9 cellular contexts compared by ENCODE assay signal in the genomic region with DNA sequence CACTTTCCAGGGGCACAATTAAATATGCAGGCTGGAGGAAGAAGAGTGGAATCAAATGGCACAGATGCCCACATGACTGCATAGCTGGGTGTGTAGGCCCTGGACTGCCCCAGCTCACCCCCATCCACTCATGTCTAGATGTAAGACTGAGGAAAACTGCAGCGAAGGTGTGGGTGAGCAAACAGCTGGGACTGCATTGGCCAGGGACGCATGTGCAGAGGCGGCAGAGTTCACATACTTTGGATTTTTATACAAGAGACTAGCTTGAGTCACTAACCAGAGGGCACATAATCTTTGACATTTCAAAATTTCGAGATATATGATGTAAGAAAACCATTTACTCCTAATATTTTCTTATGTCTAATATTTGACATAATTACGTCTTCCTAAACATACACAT.
DNase-seq lines count a peak whose midpoint lies in the region; ATAC-seq, FAIRE-seq and TF ChIP-seq lines count a peak whose summit lies in the region.
"Had no signal": no experiment of that assay in that cellular context is flagged by ENCODE, and none has a peak within 500 bp of the region (broad histone marks: within the 10 kb centered on the region; RNA-seq: fewer than 3 reads in every experiment).

No MANE protein-coding gene starts in this region.

- no peaks in the 10 kb centered on the region for H4K20me1 ChIP-seq in keratinocyte (ENCODE audit: control insufficient read depth, extremely low read depth, insufficient read depth, low read length)

- H3K4me3 Mint-ChIP-seq in activated naive CD4-positive, alpha-beta T cell treated with anti-CD3 and anti-CD28 coated beads, Interleukin-2, amount 50 U/mL, for 24 hours = no peak overlapping the region
- no peak overlapping the region for H3K4me3 Mint-ChIP-seq in natural killer cell

- H3K9me3 ChIP-seq in body of pancreas = no peaks in the 10 kb centered on the region
- no peaks in the 10 kb centered on the region for H3K9me3 ChIP-seq in keratinocyte (ENCODE audit: control insufficient read depth, low read depth, low read length)

- ATAC-seq in body of pancreas (peak; percentile 62), left colon (no peak), natural killer cell (no peak)

- FAIRE-seq in keratinocyte (lab: Jason Lieb, UNC) (no peak), urothelium cell line (lab: Jason Lieb, UNC) (peak; percentile 84)

- dilution Hi-C loops in keratinocyte (cut with MboI; ENCODE audit: extremely low pct_ligation_motif_present, low sequenced_read_pairs) = no loop called here

- H3K4me3 ChIP-seq in body of pancreas (no peak overlapping the region), keratinocyte (ENCODE audit: control insufficient read depth in 2 of 3, extremely low read depth in 1 of 3, insufficient read depth in 2 of 3, low read depth in 1 of 3, low read length in 3 of 3) (no peak overlapping the region)

- intact Hi-C loops in body of pancreas (cut with DNase I) (no loop called here), left colon (cut with DNase I, micrococcal nuclease) (no loop called here), natural killer cell (cut with micrococcal nuclease) (no loop called here)

- H3K9me1 ChIP-seq in keratinocyte (ENCODE audit: control insufficient read depth, extremely low read depth, insufficient read depth, low read length) = peaks cover 2% of the 10 kb centered on the region

- H3K4me2 ChIP-seq in keratinocyte (ENCODE audit: control insufficient read depth, extremely low read depth, insufficient read depth, low read depth, low read length) = peak overlapping the region; percentile 0

- H3K36me3 ChIP-seq in body of pancreas (replicated peaks in 1 of 2; ENCODE audit: insufficient read depth in 1 of 2, low read depth in 2 of 2) (no peaks in the 10 kb centered on the region), keratinocyte (ENCODE audit: control insufficient read depth in 2 of 2, extremely low read depth in 1 of 2, insufficient read depth in 2 of 2, low read length in 2 of 2) (no peaks in the 10 kb centered on the region)

- H3K9ac ChIP-seq in keratinocyte (ENCODE audit: control insufficient read depth, extremely low read depth, insufficient read depth, low read length) = no peak overlapping the region

- no peak for DNase-seq in activated naive CD4-positive, alpha-beta T cell treated with Interleukin-2 at 50 U/mL for 16 hours
- DNase-seq in body of pancreas (peak; percentile 22 to 68 (median 41)), keratinocyte (ENCODE audit: low read depth, low spot score) (peak; percentile 46), urothelium cell line (ENCODE audit: low spot score) (peak; percentile 87), SHP77 treated with DMSO at 0.1 percent for 48 hours (lab: John Stamatoyannopoulos, UW) (no peak), left colon (no peak), natural killer cell (no peak)

- H3K27ac ChIP-seq in body of pancreas = peak overlapping the region in 2 of 4 donors; percentile 18 to 42
- peak overlapping the region; percentile 68 for H3K27ac ChIP-seq in keratinocyte (ENCODE audit: control insufficient read depth, insufficient read depth, low read length)

- no peaks in the 10 kb centered on the region for H3K9me3 Mint-ChIP-seq in activated naive CD4-positive, alpha-beta T cell treated with anti-CD3 and anti-CD28 coated beads, Interleukin-2, amount 50 U/mL, for 24 hours
- H3K9me3 Mint-ChIP-seq in natural killer cell = no peaks in the 10 kb centered on the region

- no peak for TF ChIP-seq POLR2A in body of pancreas (IDR thresholded peaks at IDR 0.05)

- H3K4me1 Mint-ChIP-seq in activated naive CD4-positive, alpha-beta T cell treated with anti-CD3 and anti-CD28 coated beads, Interleukin-2, amount 50 U/mL, for 24 hours = peaks cover 14% of the 10 kb centered on the region
- H3K4me1 Mint-ChIP-seq in natural killer cell = peaks cover 7% of the 10 kb centered on the region in 2 donors

- H3K27me3 Mint-ChIP-seq in activated naive CD4-positive, alpha-beta T cell treated with anti-CD3 and anti-CD28 coated beads, Interleukin-2, amount 50 U/mL, for 24 hours = no peaks in the 10 kb centered on the region
- H3K27me3 Mint-ChIP-seq in natural killer cell (ENCODE audit: low read depth in 2 of 2) = no peaks in the 10 kb centered on the region

- H2AFZ ChIP-seq in keratinocyte (ENCODE audit: control insufficient read depth, low read length) = no peak overlapping the region

- TF ChIP-seq CTCF in body of pancreas (IDR thresholded peaks at IDR 0.05) = no peak
- TF ChIP-seq CTCF in keratinocyte (optimal IDR thresholded peaks at IDR 0.05 in 1 of 3, IDR thresholded peaks at IDR 0.05 in 1 of 3, conservative IDR thresholded peaks at IDR 0.05 in 1 of 3; ENCODE audit: extremely low read depth in 1 of 3, insufficient read depth in 2 of 3, low read length in 3 of 3) = no peak
- TF ChIP-seq CTCF in natural killer cell (IDR thresholded peaks at IDR 0.05) = no peak

- peaks cover 4% of the 10 kb centered on the region for H3K79me2 ChIP-seq in keratinocyte (ENCODE audit: control insufficient read depth, insufficient read depth, low read length)

- H3K4me1 ChIP-seq in body of pancreas = peaks cover 5% of the 10 kb centered on the region
- H3K4me1 ChIP-seq in keratinocyte (ENCODE audit: control insufficient read depth, extremely low read depth, insufficient read depth, low read length) = peaks cover 38% of the 10 kb centered on the region

- no peaks in the 10 kb centered on the region for H3K27me3 ChIP-seq in body of pancreas
- H3K27me3 ChIP-seq in keratinocyte (ENCODE audit: control insufficient read depth, extremely low read depth, insufficient read depth, low read length) = no peaks in the 10 kb centered on the region

- no peaks in the 10 kb centered on the region for H3K36me3 Mint-ChIP-seq in activated naive CD4-positive, alpha-beta T cell treated with anti-CD3 and anti-CD28 coated beads, Interleukin-2, amount 50 U/mL, for 24 hours
- H3K36me3 Mint-ChIP-seq in natural killer cell = no peaks in the 10 kb centered on the region
- H3K36me3 Mint-ChIP-seq: CD4-positive, CD25-positive, alpha-beta regulatory T cell had no signal

- H3K27ac Mint-ChIP-seq in activated naive CD4-positive, alpha-beta T cell treated with anti-CD3 and anti-CD28 coated beads, Interleukin-2, amount 50 U/mL, for 24 hours = peak overlapping the region; percentile 2
- no peak overlapping the region for H3K27ac Mint-ChIP-seq in natural killer cell

- WGBS in body of pancreas, 2 donors = 48 to 50% methylated on average over 5 of the region's 5 CpGs

Comparison
In these comparisons a context has a peak if more than half of its experiments do, and no peak if none do; other contexts are left out.
1. DNase-seq: peak in body of pancreas (4 of 4), keratinocyte (single experiment) and urothelium cell line (single experiment); none in activated naive CD4-positive, alpha-beta T cell treated with Interleukin-2 at 50 U/mL for 16 hours (single experiment), SHP77 treated with DMSO at 0.1 percent for 48 hours (single experiment), left colon (0 of 2) and natural killer cell (single experiment).